Comparison of ENCODE assay signal across 1 cellular context in genomic region chr18:32420084-32420483, GRCh38.
TF ChIP-seq lines count a peak whose summit lies in the region.

No MANE protein-coding gene starts in this region.

TF ChIP-seq in HepG2, 621 proteins besides CTCF, POLR2A, EP300 and RAD21 (continued from another document):
- TF ChIP-seq, protein P1, sequence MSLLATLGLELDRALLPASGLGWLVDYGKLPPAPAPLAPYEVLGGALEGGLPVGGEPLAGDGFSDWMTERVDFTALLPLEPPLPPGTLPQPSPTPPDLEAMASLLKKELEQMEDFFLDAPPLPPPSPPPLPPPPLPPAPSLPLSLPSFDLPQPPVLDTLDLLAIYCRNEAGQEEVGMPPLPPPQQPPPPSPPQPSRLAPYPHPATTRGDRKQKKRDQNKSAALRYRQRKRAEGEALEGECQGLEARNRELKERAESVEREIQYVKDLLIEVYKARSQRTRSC (CRISPR knock-in tag; IDR thresholded peaks at IDR 0.05; ENCODE audit: low read depth), result no peak
- TF ChIP-seq ZNF44 (CRISPR knock-in tag; IDR thresholded peaks at IDR 0.05) (no peak), RCOR2 (CRISPR knock-in tag; IDR thresholded peaks at IDR 0.05) (no peak)
TF ChIP-seq in HepG2: peak in this region for 0.
